Comparison of ENCODE assay signal across 8 cellular contexts in genomic region chr9:87498816-87499454, GRCh38. TPM values are rescaled to one million over a fixed set of nuclear protein-coding genes. Genes with fewer than 3 reads are reported as not detected.
A peak's percentile ranks its signal among the peaks of the same experiment; 100 is the strongest.
DNase-seq lines count a peak whose midpoint lies in the region; ATAC-seq, FAIRE-seq and TF ChIP-seq lines count a peak whose summit lies in the region.

No MANE protein-coding gene starts in this region.

- peak overlapping the region; percentile 95 for H3K4me3 ChIP-seq in SK-N-MC
- H3K4me3 ChIP-seq in foreskin fibroblast (ENCODE audit: low read depth in 1 of 2, low read length in 2 of 2) = peak overlapping the region; percentile 51 to 59
- peak overlapping the region; percentile 66 to 76 (median 72) for H3K4me3 ChIP-seq in gastrocnemius medialis

- FAIRE-seq in GM19239 (lab: Jason Lieb, UNC) = peak; percentile 72

- DNase-seq in GM19239 (ENCODE audit: insufficient read length, low spot score) (no peak), SK-N-MC (ENCODE audit: low read depth, low spot score) (no peak), foreskin fibroblast (no peak), gastrocnemius medialis (no peak), SHP77 (lab: John Stamatoyannopoulos, UW) (no peak)

- peaks cover 6 to 19% of the 10 kb centered on the region in 2 donors for H3K4me1 ChIP-seq in gastrocnemius medialis

- TF ChIP-seq CTCF in foreskin fibroblast (IDR thresholded peaks at IDR 0.05; ENCODE audit: low read depth, low read length) (no peak), gastrocnemius medialis (IDR thresholded peaks at IDR 0.05 in 4 of 5, conservative IDR thresholded peaks at IDR 0.05 in 1 of 5) (no peak)

- ATAC-seq in gastrocnemius medialis (no peak), GM21381 (IDR thresholded peaks at IDR 0.05; ENCODE audit: unreplicated experiment) (no peak), GM21390 (IDR thresholded peaks at IDR 0.05; ENCODE audit: unreplicated experiment) (no peak), HG03097 (IDR thresholded peaks at IDR 0.05; ENCODE audit: low FRiP score, unreplicated experiment) (no peak)

- H3K36me3 ChIP-seq in SK-N-MC (ENCODE audit: insufficient read depth, low read length) (peaks cover 33% of the 10 kb centered on the region), gastrocnemius medialis (no peaks in the 10 kb centered on the region)

- peaks cover 0 to 4% (median 2%) of the 10 kb centered on the region in 3 donors for H3K27me3 ChIP-seq in gastrocnemius medialis

- peak overlapping the region; percentile 10 for H3K27ac ChIP-seq in SK-N-MC
- peak overlapping the region; percentile 7 to 62 (median 44) for H3K27ac ChIP-seq in gastrocnemius medialis

- no peak for TF ChIP-seq POLR2A in gastrocnemius medialis (IDR thresholded peaks at IDR 0.05)

- peak overlapping the region; percentile 89 for H3K9ac ChIP-seq in SK-N-MC (ENCODE audit: insufficient read length)

- no peaks in the 10 kb centered on the region for H3K9me3 ChIP-seq in SK-N-MC (ENCODE audit: low read depth, low read length)
- no peaks in the 10 kb centered on the region for H3K9me3 ChIP-seq in gastrocnemius medialis

- intact Hi-C loops in gastrocnemius medialis (cut with DNase I; ENCODE audit: low total_unique reads) = loop anchor here (5.0 kb wide), 2 partner anchors 162 to 163 kb away; no protein-coding TSS in a partner anchor

- in situ Hi-C loops in gastrocnemius medialis (cut with MboI; ENCODE audit: low sequenced_read_pairs in 4 of 4) = no loop called here

RNA-seq across cellular contexts. Expression of gene DAPK1, which starts 1.3 kb away (rescaled TPM):
- 1 to 10 TPM; 1.2 to 4.3 (median 2.7) TPM for total RNA-seq in gastrocnemius medialis
